Comparison of ENCODE assay signal across 15 cellular contexts in the genomic region with DNA sequence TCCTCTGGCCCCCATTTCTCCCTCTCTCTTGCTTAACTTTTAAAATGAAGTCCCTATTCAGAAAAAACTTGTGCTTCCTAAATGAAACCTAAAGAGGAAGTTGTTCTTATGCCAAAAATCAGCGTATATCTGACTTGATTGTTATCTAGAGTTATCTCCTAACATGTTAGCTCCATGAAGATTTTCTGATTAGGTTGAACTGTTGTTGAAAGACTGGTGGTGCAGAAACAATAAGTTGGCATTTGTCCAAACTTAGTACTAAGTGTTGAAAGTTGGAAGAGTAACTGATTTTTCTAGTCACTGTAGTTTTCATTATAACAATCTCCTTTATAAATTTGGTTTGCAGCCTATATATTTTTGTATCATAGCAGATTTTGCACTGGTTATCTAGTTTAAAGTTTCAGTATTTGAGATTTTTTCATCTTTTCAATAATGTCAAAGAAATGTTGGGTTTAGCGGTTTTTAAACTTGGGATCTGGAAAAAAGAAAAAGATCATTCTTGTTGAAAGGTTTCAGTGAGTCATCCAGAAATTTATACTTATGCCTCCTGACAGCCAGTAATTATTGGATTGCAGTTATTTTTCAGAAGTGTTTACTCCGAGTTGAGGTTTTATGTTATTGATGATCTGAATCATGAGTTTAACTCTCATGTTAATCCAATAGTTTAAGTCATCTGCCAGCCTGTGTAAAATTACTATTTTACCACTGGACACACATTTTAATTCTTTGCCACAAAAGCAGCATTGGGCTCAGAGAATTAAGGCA.
DNase-seq lines count a peak whose midpoint lies in the region; ATAC-seq, FAIRE-seq and TF ChIP-seq lines count a peak whose summit lies in the region.
"Had no signal": no experiment of that assay in that cellular context is flagged by ENCODE, and none has a peak within 500 bp of the region (broad histone marks: within the 10 kb centered on the region; RNA-seq: fewer than 3 reads in every experiment).

No MANE protein-coding gene starts in this region.

- peak overlapping the region; percentile 70 for H3K4me2 ChIP-seq in endothelial cell of umbilical vein (ENCODE audit: insufficient read depth, low read length)
- H3K4me2 ChIP-seq: hepatocyte had no signal

- H3K4me3 ChIP-seq in endothelial cell of umbilical vein (replicated peaks in 1 of 3; ENCODE audit: insufficient read depth in 1 of 3, low read depth in 1 of 3, low read length in 3 of 3), result no peak overlapping the region
- H3K4me3 ChIP-seq: hepatocyte, left lung had no signal

- intact Hi-C loops in endothelial cell of umbilical vein (cut with micrococcal nuclease), result loop anchor here (2.0 kb wide), 1 partner anchor 49 kb away; no protein-coding TSS in a partner anchor
- intact Hi-C loops in posterior cingulate gyrus (cut with DNase I), result no loop called here

- BruUV-seq in endothelial cell of umbilical vein (replicated peaks; lab: Mats Ljungman, UMichigan), result no TSS peak

- POLR2A ChIA-PET in endothelial cell of umbilical vein (lab: Charles Lee), result no interaction called here

- ATAC-seq in HG03108 (IDR thresholded peaks at IDR 0.05; ENCODE audit: unreplicated experiment), result no peak
- no peak for ATAC-seq in HG02571 (IDR thresholded peaks at IDR 0.05; ENCODE audit: unreplicated experiment)
- ATAC-seq: left lung had no signal

- no peaks in the 10 kb centered on the region for H4K20me1 ChIP-seq in endothelial cell of umbilical vein (replicated peaks; ENCODE audit: control insufficient read depth, extremely low read depth, insufficient read depth, low read length)

- TF ChIP-seq POLR2A in H54 (IDR thresholded peaks at IDR 0.05; ENCODE audit: low read depth, low read length) (no peak), endothelial cell of umbilical vein (IDR thresholded peaks at IDR 0.05; ENCODE audit: low read depth, low read length) (no peak)

- H2AFZ ChIP-seq in endothelial cell of umbilical vein (ENCODE audit: low read depth, low read length), result no peak overlapping the region
- H2AFZ ChIP-seq: hepatocyte had no signal

- no peak for TF ChIP-seq CTCF in endothelial cell of umbilical vein (IDR thresholded peaks at IDR 0.05; ENCODE audit: extremely low read depth in 1 of 2, insufficient read depth in 1 of 2, low read depth in 1 of 2, low read length in 2 of 2)

- H3K79me2 ChIP-seq in endothelial cell of umbilical vein (ENCODE audit: control insufficient read depth, insufficient read depth, low read length), result no peaks in the 10 kb centered on the region
- H3K79me2 ChIP-seq: hepatocyte had no signal

- H3K9me1 ChIP-seq in endothelial cell of umbilical vein (replicated peaks; ENCODE audit: control insufficient read depth, extremely low read depth, insufficient read depth, low read length), result no peaks in the 10 kb centered on the region

- in situ Hi-C loops in G401 (cut with HindIII; ENCODE audit: low sequenced_read_pairs), result no loop called here

- H3K4me1 ChIP-seq in endothelial cell of umbilical vein (ENCODE audit: control insufficient read depth, extremely low read depth, insufficient read depth, low read length), result peaks cover 27% of the 10 kb centered on the region

- DNase-seq in AML-193 (lab: John Stamatoyannopoulos, UW) (peak; percentile 49 to 59), H54 (ENCODE audit: insufficient read length, low spot score) (no peak), RCC 7860 (ENCODE audit: low spot score) (no peak), endothelial cell of umbilical vein (ENCODE audit: low read depth, low spot score) (peak; percentile 73), posterior cingulate gyrus (no peak), G401 (ENCODE audit: low spot score) (no peak)
- DNase-seq: caudate nucleus; CD4-positive, CD25-positive, alpha-beta regulatory T cell; left lung; NCI-H2227 treated with DMSO at 0.1 percent for 48 hours had no signal

- no peak overlapping the region for H3K27ac ChIP-seq in endothelial cell of umbilical vein (ENCODE audit: insufficient read depth, low read depth, low read length)
- H3K27ac ChIP-seq: hepatocyte, HL-60, left lung had no signal

- H3K9me3 ChIP-seq in endothelial cell of umbilical vein (replicated peaks; ENCODE audit: control insufficient read depth, insufficient read depth, low read length), result no peaks in the 10 kb centered on the region
- H3K9me3 ChIP-seq: left lung had no signal

- FAIRE-seq in H54 (lab: Jason Lieb, UNC), result peak; percentile 20
- FAIRE-seq in RCC 7860 (lab: Jason Lieb, UNC), result peak; percentile 33
- FAIRE-seq in endothelial cell of umbilical vein (lab: Jason Lieb, UNC), result peak; percentile 69
- FAIRE-seq: G401.6 had no signal

- no peaks in the 10 kb centered on the region for H3K36me3 ChIP-seq in endothelial cell of umbilical vein (ENCODE audit: control insufficient read depth in 2 of 2, extremely low read depth in 1 of 2, insufficient read depth in 2 of 2, low read length in 2 of 2)
- H3K36me3 ChIP-seq: left lung had no signal

- dilution Hi-C loops in endothelial cell of umbilical vein (cut with MboI; ENCODE audit: extremely low pct_ligation_motif_present, low sequenced_read_pairs), result no loop called here

- CTCF ChIA-PET in endothelial cell of umbilical vein (lab: Charles Lee), result interaction anchor here (0.7 to 1.7 kb wide), 3 partner anchors 16 to 35 kb away, joined by 3 to 8 read pairs (median 5); no protein-coding TSS in a partner anchor

- H3K27me3 ChIP-seq in endothelial cell of umbilical vein (ENCODE audit: control insufficient read depth in 2 of 2, insufficient read depth in 2 of 2, low read length in 2 of 2), result no peaks in the 10 kb centered on the region
- H3K27me3 ChIP-seq: hepatocyte, left lung had no signal

- no peak overlapping the region for H3K9ac ChIP-seq in endothelial cell of umbilical vein (replicated peaks; ENCODE audit: extremely low read depth, insufficient read depth, low read length)

TF ChIP-seq in endothelial cell of umbilical vein, 7 proteins besides CTCF, POLR2A, EP300 and RAD21:
- no peak for TF ChIP-seq JUN (IDR thresholded peaks at IDR 0.05; ENCODE audit: borderline replicate concordance, insufficient read depth, insufficient read length, low read depth)
- TF ChIP-seq GATA2 (IDR thresholded peaks at IDR 0.05; ENCODE audit: insufficient read depth, insufficient read length, low read depth, low read length), result peak; percentile 75
- TF ChIP-seq FOS (IDR thresholded peaks at IDR 0.05; ENCODE audit: borderline replicate concordance, insufficient read depth, low read length), result peak; percentile 11
- TF ChIP-seq EZH2 (IDR thresholded peaks at IDR 0.05; ENCODE audit: borderline replicate concordance, low read depth, low read length, severe bottlenecking), result no peak

Comparison
In these comparisons a context has a peak if more than half of its experiments do, and no peak if none do; other contexts are left out.
1. DNase-seq: peak in AML-193 (2 of 2) and endothelial cell of umbilical vein (single experiment); none in H54 (single experiment), RCC 7860 (single experiment), posterior cingulate gyrus (0 of 10) and G401 (single experiment).